ENCODE assay signal across 8 cellular contexts in the genomic region with DNA sequence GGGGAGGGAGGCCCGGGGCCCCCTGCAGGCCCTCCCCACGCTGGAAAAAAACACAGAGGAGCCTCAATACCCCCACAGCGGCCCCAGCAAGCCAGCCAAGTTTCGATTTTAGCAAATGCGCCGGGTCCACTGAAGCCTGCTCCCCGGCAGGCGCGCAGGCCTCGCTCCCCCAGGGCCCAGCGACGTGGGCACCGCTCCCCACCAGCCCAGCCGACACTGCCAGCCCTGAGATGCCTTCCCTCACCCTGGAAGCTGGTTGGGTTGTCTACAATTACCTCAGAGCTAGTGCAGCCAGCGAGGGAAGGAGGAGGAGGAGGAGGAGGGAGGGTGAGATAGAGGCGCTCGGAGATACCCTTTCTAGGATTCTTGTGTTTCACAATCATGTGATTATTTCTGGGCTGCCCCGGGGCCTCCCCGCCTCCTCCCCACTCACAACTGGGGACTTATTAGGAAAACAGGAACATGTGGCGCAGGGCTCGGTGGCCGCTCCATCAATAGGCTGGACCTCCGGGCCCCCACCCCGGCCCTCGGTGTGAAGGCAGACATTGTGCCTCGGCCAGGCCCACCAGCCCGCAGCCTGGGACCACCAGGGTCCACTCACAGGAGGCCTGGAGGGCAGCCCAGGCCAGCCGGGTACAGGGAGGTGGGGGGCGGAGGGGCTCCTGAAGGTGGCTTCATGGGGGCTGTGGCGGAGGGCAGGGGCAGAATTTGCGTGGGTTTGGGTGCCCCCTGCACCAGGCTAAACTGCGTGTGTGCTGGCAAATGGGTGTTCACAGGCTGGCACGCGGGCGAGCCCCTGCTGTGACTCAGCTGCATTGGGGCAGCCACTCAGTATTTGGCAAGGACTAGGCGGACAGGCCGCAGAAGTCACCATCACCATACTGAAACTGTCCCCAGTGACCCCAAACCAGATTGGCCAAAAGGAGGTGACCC.
DNase-seq lines count a peak whose midpoint lies in the region; ATAC-seq and TF ChIP-seq lines count a peak whose summit lies in the region.

No MANE protein-coding gene starts in this region.

- H3K4me3 Mint-ChIP-seq in activated B cell treated with CpG ODN at 0.5 μM for 24 hours = peak overlapping the region; percentile 85
- H3K4me3 Mint-ChIP-seq in H9 = no peak overlapping the region

- no peak overlapping the region for H2BK5ac ChIP-seq in H9 (ENCODE audit: insufficient read length, low read length)

- H3K4ac ChIP-seq in H9 (ENCODE audit: low read depth, low read length) = no peak overlapping the region

- peak overlapping the region; percentile 75 for H3K27ac ChIP-seq in substantia nigra (ENCODE audit: low read depth, low read length, poor library complexity, severe bottlenecking)
- no peak overlapping the region for H3K27ac ChIP-seq in H9 (ENCODE audit: insufficient read length, low read depth, low read length)

- WGBS in H9 (ENCODE audit: extremely low coverage, insufficient read length, low lambda C conversion rate) = no CpG with 5 or more reads among the region's 37 CpGs

- no peak overlapping the region for H3K4me2 ChIP-seq in H9 (ENCODE audit: insufficient read depth, insufficient read length, low read length)

- H4K8ac ChIP-seq in H9 (replicated peaks; ENCODE audit: insufficient read length, low read depth, low read length) = no peak overlapping the region

- H4K20me1 ChIP-seq in H9 (ENCODE audit: control insufficient read depth, insufficient read depth, insufficient read length) = peaks cover 3% of the 10 kb centered on the region

- no peak overlapping the region for H3K23ac ChIP-seq in H9 (ENCODE audit: insufficient read length, low read depth, low read length)

- intact Hi-C loops in activated B cell treated with CpG ODN at 0.5 μM for 24 hours (cut with micrococcal nuclease) = loop anchor here (1.0 to 10.0 kb wide), 7 partner anchors 9 to 537 kb away; partner anchors contain the start of gene BRI3BP

- POLR2A ChIA-PET in activated B cell treated with CpG ODN at 0.5 μM for 24 hours (lab: Charles Lee) = interaction anchor here (0.7 to 5.3 kb wide), 4 partner anchors 8 to 87 kb away, joined by 5 to 62 read pairs (median 20); no protein-coding TSS in a partner anchor

- H3K9me3 Mint-ChIP-seq in activated B cell treated with CpG ODN at 0.5 μM for 24 hours (no peaks in the 10 kb centered on the region), H9 (no peaks in the 10 kb centered on the region)

- no peak overlapping the region for H4K91ac ChIP-seq in H9 (ENCODE audit: insufficient read length, low read depth, low read length)

- no peaks in the 10 kb centered on the region for H3K27me3 ChIP-seq in H9 (ENCODE audit: insufficient read depth, low read length)

- no peak overlapping the region for H2AK5ac ChIP-seq in H9 (ENCODE audit: insufficient read length, low read length)

- no peaks in the 10 kb centered on the region for H3K27me3 Mint-ChIP-seq in activated B cell treated with CpG ODN at 0.5 μM for 24 hours
- no peaks in the 10 kb centered on the region; the same call in 1 of the 2 replicates for H3K27me3 Mint-ChIP-seq in H9 (ENCODE audit: low read depth)

- TF ChIP-seq CTCF in activated B cell treated with CpG ODN at 0.5 μM for 24 hours (IDR thresholded peaks at IDR 0.05) (no peak), choroid plexus epithelial cell (conservative IDR thresholded peaks at IDR 0.05; ENCODE audit: low read depth, low read length) (no peak), H9 (conservative IDR thresholded peaks at IDR 0.05) (no peak)

- no peak overlapping the region for H3K18ac ChIP-seq in H9 (ENCODE audit: insufficient read length, low read depth, low read length)

- no peak overlapping the region for H3K9ac ChIP-seq in H9 (ENCODE audit: extremely low read depth, insufficient read length, low read length)

- no peak overlapping the region for H4K5ac ChIP-seq in H9 (ENCODE audit: insufficient read length, low read depth, low read length)

- H3K14ac ChIP-seq in H9 (ENCODE audit: insufficient read depth, low read length) = no peak overlapping the region; the same call in 1 of the 2 replicates

- H2BK120ac ChIP-seq in H9 (ENCODE audit: low read depth, low read length, poor library complexity, severe bottlenecking) = no peak overlapping the region

- H2BK15ac ChIP-seq in H9 (ENCODE audit: low read depth, low read length) = no peak overlapping the region

- H2BK20ac ChIP-seq in H9 (ENCODE audit: low read depth, low read length, poor library complexity, severe bottlenecking) = no peak overlapping the region

- H2AFZ ChIP-seq in H9 (ENCODE audit: low read length) = no peak overlapping the region

- H3K4me1 ChIP-seq in H9 (ENCODE audit: insufficient read depth, low read length) = no peaks in the 10 kb centered on the region

- no peaks in the 10 kb centered on the region for H3K79me2 ChIP-seq in H9 (ENCODE audit: insufficient read depth, low read length)

- ATAC-seq in HG02981 (IDR thresholded peaks at IDR 0.05; ENCODE audit: unreplicated experiment) = peak; percentile 34
- peak; percentile 43 for ATAC-seq in activated B cell treated with CpG ODN at 0.5 μM for 24 hours (ENCODE audit: low read depth)

- no peaks in the 10 kb centered on the region for H3K23me2 ChIP-seq in H9 (ENCODE audit: insufficient read length, low read depth, low read length, poor library complexity, severe bottlenecking)

- no peak overlapping the region for H3K4me3 ChIP-seq in choroid plexus epithelial cell (ENCODE audit: low read depth, low read length)

- H3K4me1 Mint-ChIP-seq in activated B cell treated with CpG ODN at 0.5 μM for 24 hours (peaks cover 66% of the 10 kb centered on the region), H9 (peaks cover 9 to 29% of the 10 kb centered on the region in 2 experiments)

- H3K27ac Mint-ChIP-seq in activated B cell treated with CpG ODN at 0.5 μM for 24 hours (peak overlapping the region; percentile 86), H9 (no peak overlapping the region)

- DNase-seq in GM03348 (ENCODE audit: low spot score) = peak; percentile 85
- peak; percentile 60 for DNase-seq in activated B cell treated with CpG ODN at 0.5 μM for 24 hours
- peak; percentile 28 for DNase-seq in choroid plexus epithelial cell (ENCODE audit: low read depth)
- DNase-seq in middle frontal gyrus (ENCODE audit: extremely low spot score, low spot score) = peak; percentile 57
- DNase-seq in substantia nigra (lab: John Stamatoyannopoulos, UW) = peak in 46 of 49 donors; percentile 37 to 89 (median 64)
- DNase-seq in H9 = no peak
- DNase-seq in HCEC 1CT = no peak

- H3T11ph ChIP-seq in H9 (ENCODE audit: low read length) = no peak overlapping the region

- CTCF ChIA-PET in activated B cell treated with CpG ODN at 0.5 μM for 24 hours (lab: Charles Lee) = interaction anchor here (4.8 kb wide), 1 partner anchor 8 kb away, joined by 24 read pairs; no protein-coding TSS in a partner anchor

- H3K56ac ChIP-seq in H9 (ENCODE audit: insufficient read length, low read depth, low read length) = no peak overlapping the region

- H3K36me3 Mint-ChIP-seq in activated B cell treated with CpG ODN at 0.5 μM for 24 hours (ENCODE audit: low read depth) (peaks cover 34% of the 10 kb centered on the region), H9 (ENCODE audit: insufficient read depth in 1 of 3, low read depth in 3 of 3) (peaks cover 14 to 50% (median 41%) of the 10 kb centered on the region in 3 experiments; a peak in 6 of 7 replicates)

- H3K9me3 ChIP-seq in H9 (ENCODE audit: control insufficient read depth, low read depth, low read length) = no peaks in the 10 kb centered on the region

- no peaks in the 10 kb centered on the region for H3K79me1 ChIP-seq in H9 (ENCODE audit: insufficient read depth, low read depth, low read length, poor library complexity, severe bottlenecking)

- no peak overlapping the region for H2BK12ac ChIP-seq in H9 (ENCODE audit: insufficient read length, low read depth, low read length)

Comparison
In these comparisons a context has a peak if more than half of its experiments do, and no peak if none do; other contexts are left out.
1. DNase-seq: peak in GM03348 (single experiment), activated B cell treated with CpG ODN at 0.5 μM for 24 hours (single experiment), choroid plexus epithelial cell (single experiment), middle frontal gyrus (single experiment) and substantia nigra (46 of 49); none in H9 (single experiment) and HCEC 1CT (single experiment).